In genomic region chr16:577796-578195, GRCh38 we compare ENCODE assay signal across 1 cellular context.
TF ChIP-seq lines count a peak whose summit lies in the region.

No MANE protein-coding gene starts in this region.

TF ChIP-seq in H1, 55 proteins besides CTCF, POLR2A, EP300 and RAD21:
- no peak for TF ChIP-seq SP4 (IDR thresholded peaks at IDR 0.05; ENCODE audit: low read length)
- TF ChIP-seq ZNF274 (IDR thresholded peaks at IDR 0.05; ENCODE audit: borderline replicate concordance, extremely low read depth, low read length): no peak
